13 cellular contexts compared by ENCODE assay signal in the genomic region with DNA sequence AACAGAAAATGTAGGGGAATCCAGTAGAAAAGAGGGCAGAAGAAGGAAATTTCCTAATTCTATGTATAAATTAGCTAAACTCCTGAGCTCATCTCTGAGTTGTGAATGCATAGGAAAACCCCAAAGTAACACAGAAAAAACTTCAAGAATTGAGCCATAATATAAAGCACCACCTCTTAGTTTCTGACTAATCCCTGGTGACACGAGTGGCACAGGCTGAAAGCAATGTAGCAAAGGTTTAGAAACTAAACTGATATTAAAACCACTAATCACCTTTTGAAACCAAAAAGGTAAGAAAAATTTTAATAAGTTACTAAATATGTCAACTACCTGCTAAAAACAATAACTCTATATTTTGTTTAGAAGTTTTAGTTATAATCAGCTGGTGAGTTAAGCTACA.
DNase-seq lines count a peak whose midpoint lies in the region; ATAC-seq and TF ChIP-seq lines count a peak whose summit lies in the region.
"Had no signal": no experiment of that assay in that cellular context is flagged by ENCODE, and none has a peak within 500 bp of the region (broad histone marks: within the 10 kb centered on the region; RNA-seq: fewer than 3 reads in every experiment).

No MANE protein-coding gene starts in this region.

- in situ Hi-C loops in ACHN (cut with HindIII; ENCODE audit: low pct_ligation_motif_present, low pct_unique_long_range_greater_than_20kb, low sequenced_read_pairs) (no loop called here), GM13976 (cut with MboI; ENCODE audit: low sequenced_read_pairs, unreplicated experiment) (no loop called here)

- peaks cover 26% of the 10 kb centered on the region for H3K4me1 ChIP-seq in RWPE2 (ENCODE audit: insufficient read depth, poor library complexity, severe bottlenecking)
- H3K4me1 ChIP-seq in endodermal cell (ENCODE audit: control insufficient read depth, insufficient read depth, low read length): peaks cover 3% of the 10 kb centered on the region

- peaks cover 10% of the 10 kb centered on the region for H3K4me1 Mint-ChIP-seq in endodermal cell

- H3K9me3 ChIP-seq in RWPE2 (ENCODE audit: severe bottlenecking): no peaks in the 10 kb centered on the region
- no peaks in the 10 kb centered on the region for H3K9me3 ChIP-seq in endodermal cell (ENCODE audit: control insufficient read depth, low read length)
- H3K9me3 ChIP-seq: BLaER1 treated with 17β-estradiol and CSF1 and Interleukin-3, amounts not matched to agents 10 nM and 100 nM; MG63 had no signal

- H3K9ac ChIP-seq in endodermal cell (ENCODE audit: extremely low read depth, low read length, poor library complexity, severe bottlenecking): no peak overlapping the region
- H3K9ac ChIP-seq: BLaER1 treated with 17β-estradiol and CSF1 and Interleukin-3, amounts not matched to agents 10 nM and 100 nM had no signal

- H3K27ac ChIP-seq in RWPE2 (ENCODE audit: poor library complexity, severe bottlenecking): peak overlapping the region; percentile 97
- H3K27ac ChIP-seq in endodermal cell (ENCODE audit: low read depth, low read length): no peak overlapping the region
- H3K27ac ChIP-seq: BLaER1 treated with 17β-estradiol and CSF1 and Interleukin-3, amounts not matched to agents 10 nM and 100 nM had no signal

- H3K27me3 ChIP-seq in RWPE2 (ENCODE audit: insufficient read depth, poor library complexity, severe bottlenecking): no peaks in the 10 kb centered on the region
- no peaks in the 10 kb centered on the region for H3K27me3 ChIP-seq in endodermal cell (ENCODE audit: control insufficient read depth, insufficient read depth, low read length, poor library complexity, severe bottlenecking)
- H3K27me3 ChIP-seq: BLaER1 treated with 17β-estradiol and CSF1 and Interleukin-3, amounts not matched to agents 10 nM and 100 nM; MG63 had no signal

- H3K4me3 Mint-ChIP-seq in endodermal cell: no peak overlapping the region

- peak; percentile 49 for ATAC-seq in GM18520 (IDR thresholded peaks at IDR 0.05; ENCODE audit: unreplicated experiment)
- ATAC-seq in GM21515 (IDR thresholded peaks at IDR 0.05; ENCODE audit: unreplicated experiment): peak; percentile 44
- ATAC-seq in HG03097 (IDR thresholded peaks at IDR 0.05; ENCODE audit: low FRiP score, unreplicated experiment): peak; percentile 63
- no peak for ATAC-seq in RWPE2 (ENCODE audit: low read depth)
- no peak for ATAC-seq in HG02642 (IDR thresholded peaks at IDR 0.05; ENCODE audit: poor library complexity, unreplicated experiment)

- no peak overlapping the region for H3K4me3 ChIP-seq in RWPE2 (ENCODE audit: severe bottlenecking)
- H3K4me3 ChIP-seq in endodermal cell (ENCODE audit: low read length): no peak overlapping the region
- H3K4me3 ChIP-seq: BLaER1 treated with 17β-estradiol and CSF1 and Interleukin-3, amounts not matched to agents 10 nM and 100 nM; MG63 had no signal

- H3K27me3 Mint-ChIP-seq in endodermal cell (ENCODE audit: insufficient read depth): no peaks in the 10 kb centered on the region

- 92% methylated on average over 1 of the region's 1 CpG; no CpG with 5 or more reads in 1 of the 2 experiments for WGBS in endodermal cell (ENCODE audit: insufficient coverage in 1 of 2, insufficient read length in 1 of 2), 2 experiments

- H3K36me3 ChIP-seq in RWPE2 (ENCODE audit: low read depth) (no peaks in the 10 kb centered on the region), endodermal cell (ENCODE audit: control insufficient read depth, insufficient read depth, low read length) (no peaks in the 10 kb centered on the region)
- H3K36me3 ChIP-seq: BLaER1 treated with 17β-estradiol and CSF1 and Interleukin-3, amounts not matched to agents 10 nM and 100 nM; MG63 had no signal

- no peaks in the 10 kb centered on the region for H3K36me3 Mint-ChIP-seq in endodermal cell (ENCODE audit: low read depth)

- H3K27ac Mint-ChIP-seq in endodermal cell: no peak overlapping the region
- H3K27ac Mint-ChIP-seq: activated T-helper 2 cell treated with anti-CD3 and anti-CD28 coated beads, Interferon-gamma antibody, Interleukin-2, Interleukin-4, amounts not matched to agents 10 μg/mL and 5 μg/mL and 100 μg/mL, durations not matched to agents 14 hours and 24 hours and 36 hours had no signal

- TF ChIP-seq CTCF in RWPE2 (IDR thresholded peaks at IDR 0.05; ENCODE audit: poor library complexity, severe bottlenecking) (no peak), GM13976 (IDR thresholded peaks at IDR 0.05; ENCODE audit: borderline replicate concordance, control extremely low read depth, extremely low read depth, insufficient read depth, missing control alignments) (no peak), endodermal cell (conservative IDR thresholded peaks at IDR 0.05) (no peak)

- no peak for DNase-seq in RWPE2 (ENCODE audit: low spot score)
- no peak for DNase-seq in ACHN
- no peak for DNase-seq in GM13976 (ENCODE audit: low spot score)
- DNase-seq in endodermal cell: no peak
- DNase-seq: H7, MG63, T-helper 1 cell had no signal

- H3K9me3 Mint-ChIP-seq in endodermal cell: peaks cover 5% of the 10 kb centered on the region
- H3K9me3 Mint-ChIP-seq: activated T-helper 2 cell treated with anti-CD3 and anti-CD28 coated beads, Interferon-gamma antibody, Interleukin-2, Interleukin-4, amounts not matched to agents 10 μg/mL and 5 μg/mL and 100 μg/mL, durations not matched to agents 14 hours and 24 hours and 36 hours had no signal

Comparison
In these comparisons a context has a peak if more than half of its experiments do, and no peak if none do; other contexts are left out.
1. ATAC-seq: peak in GM18520 (single experiment), GM21515 (single experiment) and HG03097 (single experiment); none in RWPE2 (single experiment) and HG02642 (single experiment).